In the genomic region with DNA sequence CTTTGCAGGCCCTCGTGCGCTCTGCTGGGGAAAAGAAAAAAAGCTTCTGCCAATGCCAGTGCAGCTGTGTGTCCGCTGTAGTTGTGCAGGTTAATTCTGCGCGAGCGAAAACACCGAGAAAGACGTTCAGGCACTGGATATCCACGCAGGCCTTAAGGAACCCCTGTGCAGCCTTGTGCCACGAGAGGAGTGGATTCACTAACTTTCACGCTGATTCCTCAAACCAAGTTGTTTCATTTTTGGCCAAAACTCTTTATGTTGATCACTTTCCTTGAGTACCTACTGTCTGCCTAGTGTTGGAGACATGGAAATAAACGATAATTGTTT, we compare ENCODE assay signal across 8 cellular contexts. TPM values are rescaled to one million over a fixed set of nuclear protein-coding genes. Genes with fewer than 3 reads are reported as not detected.
DNase-seq lines count a peak whose midpoint lies in the region; ATAC-seq and TF ChIP-seq lines count a peak whose summit lies in the region.

No MANE protein-coding gene starts in this region.

- no peaks in the 10 kb centered on the region for H3K9me3 Mint-ChIP-seq in natural killer cell treated with Interleukin-12 subunit alpha and Interleukin-12 subunit beta and Interleukin-15 and Interleukin-18, amount 100 ng/mL, for 72 hours
- no peaks in the 10 kb centered on the region for H3K9me3 Mint-ChIP-seq in activated T-helper 2 cell treated with anti-CD3 and anti-CD28 coated beads, Interferon-gamma antibody, Interleukin-2, Interleukin-4, amounts not matched to agents 10 μg/mL and 5 μg/mL and 100 μg/mL, durations not matched to agents 14 hours and 24 hours and 36 hours

- ATAC-seq in natural killer cell treated with Interleukin-12 subunit alpha and Interleukin-12 subunit beta and Interleukin-15 and Interleukin-18, amount 100 ng/mL, for 72 hours = no peak

- H3F3A ChIP-seq in SU-DHL-6 (ENCODE audit: insufficient read depth) (peaks cover 16% of the 10 kb centered on the region), smooth muscle cell (ENCODE audit: low read depth) (no peaks in the 10 kb centered on the region)

- H3K4me1 ChIP-seq in iPS DF 6.9 (ENCODE audit: control insufficient read depth, insufficient read depth, low read length) (peaks cover 8% of the 10 kb centered on the region; the same call in 1 of the 2 replicates), smooth muscle cell (ENCODE audit: low read depth) (peaks cover 34% of the 10 kb centered on the region)

- intact Hi-C loops in activated T-helper 2 cell treated with anti-CD3 and anti-CD28 coated beads, Interferon-gamma antibody, Interleukin-2, Interleukin-4, amounts not matched to agents 10 μg/mL and 5 μg/mL and 100 μg/mL, durations not matched to agents 14 hours and 24 hours and 36 hours (cut with micrococcal nuclease) = loop anchor here (1.0 to 5.0 kb wide), 4 partner anchors 73 to 880 kb away; a partner anchor contains a TSS

- H3K36me3 ChIP-seq in H7 (replicated peaks; ENCODE audit: control insufficient read depth, insufficient read depth, low read length) (no peaks in the 10 kb centered on the region), SU-DHL-6 (ENCODE audit: low read length) (no peaks in the 10 kb centered on the region), iPS DF 6.9 (ENCODE audit: control insufficient read depth, insufficient read depth, low read length) (no peaks in the 10 kb centered on the region), smooth muscle cell (ENCODE audit: low read depth) (no peaks in the 10 kb centered on the region)

- H3K79me2 ChIP-seq in SU-DHL-6 (ENCODE audit: insufficient read depth, low read length) = peaks cover 43% of the 10 kb centered on the region
- H3K79me2 ChIP-seq in smooth muscle cell (ENCODE audit: low read depth) = peaks cover 41% of the 10 kb centered on the region

- H3K27ac ChIP-seq in SU-DHL-6 (ENCODE audit: low read depth, low read length) = peak overlapping the region; percentile 94
- no peak overlapping the region for H3K27ac ChIP-seq in iPS DF 6.9 (ENCODE audit: low read length)
- H3K27ac ChIP-seq in smooth muscle cell (ENCODE audit: low read depth) = peak overlapping the region; percentile 52

- H3K4me3 Mint-ChIP-seq in natural killer cell treated with Interleukin-12 subunit alpha and Interleukin-12 subunit beta and Interleukin-15 and Interleukin-18, amount 100 ng/mL, for 72 hours = no peak overlapping the region
- H3K4me3 Mint-ChIP-seq in activated T-helper 2 cell treated with anti-CD3 and anti-CD28 coated beads, Interferon-gamma antibody, Interleukin-2, Interleukin-4, amounts not matched to agents 10 μg/mL and 5 μg/mL and 100 μg/mL, durations not matched to agents 14 hours and 24 hours and 36 hours (ENCODE audit: low read depth) = no peak overlapping the region

- H3K4me2 ChIP-seq in SU-DHL-6 (ENCODE audit: low read depth, low read length, poor library complexity, severe bottlenecking) (peak overlapping the region; percentile 77), smooth muscle cell (peak overlapping the region; percentile 86)

- no peaks in the 10 kb centered on the region for H3K36me3 Mint-ChIP-seq in natural killer cell treated with Interleukin-12 subunit alpha and Interleukin-12 subunit beta and Interleukin-15 and Interleukin-18, amount 100 ng/mL, for 72 hours
- no peaks in the 10 kb centered on the region for H3K36me3 Mint-ChIP-seq in activated T-helper 2 cell treated with anti-CD3 and anti-CD28 coated beads, Interferon-gamma antibody, Interleukin-2, Interleukin-4, amounts not matched to agents 10 μg/mL and 5 μg/mL and 100 μg/mL, durations not matched to agents 14 hours and 24 hours and 36 hours (ENCODE audit: low read depth)

- no peak overlapping the region for H3K27ac Mint-ChIP-seq in natural killer cell treated with Interleukin-12 subunit alpha and Interleukin-12 subunit beta and Interleukin-15 and Interleukin-18, amount 100 ng/mL, for 72 hours
- H3K27ac Mint-ChIP-seq in activated T-helper 2 cell treated with anti-CD3 and anti-CD28 coated beads, Interferon-gamma antibody, Interleukin-2, Interleukin-4, amounts not matched to agents 10 μg/mL and 5 μg/mL and 100 μg/mL, durations not matched to agents 14 hours and 24 hours and 36 hours = no peak overlapping the region

- TF ChIP-seq CTCF in SU-DHL-6 (IDR thresholded peaks at IDR 0.05; ENCODE audit: insufficient read depth, low read length, poor library complexity, severe bottlenecking) (no peak), smooth muscle cell (IDR thresholded peaks at IDR 0.05; ENCODE audit: borderline replicate concordance, insufficient read depth, poor library complexity, severe bottlenecking) (no peak)

- peaks cover 29% of the 10 kb centered on the region for H4K20me1 ChIP-seq in SU-DHL-6 (ENCODE audit: low read depth, low read length)
- peaks cover 38% of the 10 kb centered on the region for H4K20me1 ChIP-seq in smooth muscle cell (ENCODE audit: low read depth)

- H3K9ac ChIP-seq in SU-DHL-6 (ENCODE audit: low read length) (peak overlapping the region; percentile 93), smooth muscle cell (ENCODE audit: low read depth) (peak overlapping the region; percentile 44)

- H3K9me3 ChIP-seq in SU-DHL-6 (ENCODE audit: insufficient read depth, low read length) (no peaks in the 10 kb centered on the region), iPS DF 6.9 (ENCODE audit: control insufficient read depth, insufficient read depth, low read length) (no peaks in the 10 kb centered on the region), smooth muscle cell (replicated peaks; ENCODE audit: low read depth) (no peaks in the 10 kb centered on the region)

- H2AFZ ChIP-seq in SU-DHL-6 (ENCODE audit: low read depth, low read length, severe bottlenecking) (no peak overlapping the region), smooth muscle cell (ENCODE audit: low read depth) (peak overlapping the region; percentile 78)

- no peaks in the 10 kb centered on the region for H3K27me3 Mint-ChIP-seq in natural killer cell treated with Interleukin-12 subunit alpha and Interleukin-12 subunit beta and Interleukin-15 and Interleukin-18, amount 100 ng/mL, for 72 hours
- H3K27me3 Mint-ChIP-seq in activated T-helper 2 cell treated with anti-CD3 and anti-CD28 coated beads, Interferon-gamma antibody, Interleukin-2, Interleukin-4, amounts not matched to agents 10 μg/mL and 5 μg/mL and 100 μg/mL, durations not matched to agents 14 hours and 24 hours and 36 hours (ENCODE audit: low read depth) = no peaks in the 10 kb centered on the region

- H3K4me3 ChIP-seq in H7 (ENCODE audit: insufficient read depth, low read depth, low read length) (peak overlapping the region; percentile 59), SU-DHL-6 (ENCODE audit: insufficient read depth, low read length, poor library complexity, severe bottlenecking) (peak overlapping the region; percentile 52), iPS DF 6.9 (ENCODE audit: low read length) (peak overlapping the region; percentile 37; the same call in 1 of the 2 replicates), smooth muscle cell (peak overlapping the region; percentile 98)

- peaks cover 5 to 9% of the 10 kb centered on the region in 2 donors for H3K4me1 Mint-ChIP-seq in natural killer cell treated with Interleukin-12 subunit alpha and Interleukin-12 subunit beta and Interleukin-15 and Interleukin-18, amount 100 ng/mL, for 72 hours (ENCODE audit: low read depth in 2 of 2)
- peaks cover 7% of the 10 kb centered on the region for H3K4me1 Mint-ChIP-seq in activated T-helper 2 cell treated with anti-CD3 and anti-CD28 coated beads, Interferon-gamma antibody, Interleukin-2, Interleukin-4, amounts not matched to agents 10 μg/mL and 5 μg/mL and 100 μg/mL, durations not matched to agents 14 hours and 24 hours and 36 hours (ENCODE audit: low read depth)

- H3K9me2 ChIP-seq in SU-DHL-6 (replicated peaks; ENCODE audit: insufficient read depth, low read length) = no peaks in the 10 kb centered on the region

- H3K27me3 ChIP-seq in H7 (ENCODE audit: control insufficient read depth, insufficient read depth, low read length) = no peaks in the 10 kb centered on the region
- no peaks in the 10 kb centered on the region for H3K27me3 ChIP-seq in SU-DHL-6 (ENCODE audit: low read length)
- H3K27me3 ChIP-seq in iPS DF 6.9 (ENCODE audit: control insufficient read depth, insufficient read depth, low read length) = no peaks in the 10 kb centered on the region
- H3K27me3 ChIP-seq in smooth muscle cell (ENCODE audit: low read depth) = no peaks in the 10 kb centered on the region

- WGBS in iPS DF 6.9 (ENCODE audit: insufficient coverage, insufficient read length) = no CpG with 5 or more reads among the region's 12 CpGs
- WGBS in smooth muscle cell (ENCODE audit: low lambda C conversion rate) = 12% methylated on average over 12 of the region's 12 CpGs

- DNase-seq in H7 = no peak
- no peak for DNase-seq in iPS DF 6.9 (ENCODE audit: low read depth, low spot score)
- DNase-seq in smooth muscle cell (lab: John Stamatoyannopoulos, UW; ENCODE audit: unreplicated experiment) = no peak
- DNase-seq in kidney glomerular epithelial cell (lab: John Stamatoyannopoulos, UW) = no peak
- DNase-seq in natural killer cell treated with Interleukin-12 subunit alpha and Interleukin-12 subunit beta and Interleukin-15 and Interleukin-18, amount 100 ng/mL, for 72 hours (ENCODE audit: low spot score) = no peak
- no peak for DNase-seq in activated CD4-positive, alpha-beta T cell treated with anti-CD3 and anti-CD28 coated beads, Interleukin-2, amount 50 U/mL, for 1 hour
- DNase-seq in activated T-helper 2 cell treated with anti-CD3 and anti-CD28 coated beads, Interferon-gamma antibody, Interleukin-2, Interleukin-4, amounts not matched to agents 10 μg/mL and 5 μg/mL and 100 μg/mL, durations not matched to agents 14 hours and 24 hours and 36 hours (ENCODE audit: low spot score) = no peak

RNA-seq across cellular contexts. Expression of a gene that starts 0.6 kb away (rescaled TPM):
- total RNA-seq in H7 (2014; rRNA removed; shearing (Covaris generic)) = 9.5 and 14.5 TPM in 2 replicates
- total RNA-seq in smooth muscle cell = 8.7 and 10.3 TPM in 2 replicates
- 21.8 and 22.7 TPM in 2 replicates for polyA plus RNA-seq in smooth muscle cell
- total RNA-seq in natural killer cell treated with Interleukin-12 subunit alpha and Interleukin-12 subunit beta and Interleukin-15 and Interleukin-18, amount 100 ng/mL, for 72 hours = 10 to 100 TPM; 56.5 to 66.9 TPM
- total RNA-seq in activated T-helper 2 cell treated with anti-CD3 and anti-CD28 coated beads, Interferon-gamma antibody, Interleukin-2, Interleukin-4, amounts not matched to agents 10 μg/mL and 5 μg/mL and 100 μg/mL, durations not matched to agents 14 hours and 24 hours and 36 hours = 55.8 and 60.1 TPM in 2 replicates

Comparison
In these comparisons a context has a peak if more than half of its experiments do, and no peak if none do; other contexts are left out.
1. H3K4me3 ChIP-seq: peak in every context shown above with its lines; median percentile 98 in smooth muscle cell; 59 in H7; 52 in SU-DHL-6; 37 in iPS DF 6.9.